ENCODE assay signal across 6 cellular contexts in genomic region chr2:220191737-220192136, GRCh38.
"Had no signal": no experiment of that assay in that cellular context is flagged by ENCODE, and none has a peak within 500 bp of the region (broad histone marks: within the 10 kb centered on the region; RNA-seq: fewer than 3 reads in every experiment).

No MANE protein-coding gene starts in this region.

- H3K27me3 Mint-ChIP-seq: IgD-negative memory B cell had no signal

- H2AFZ ChIP-seq: GM23338 had no signal

- H3K4me3 Mint-ChIP-seq: GM23338, H9, IgD-negative memory B cell had no signal

- H3K27ac ChIP-seq: HL-60 had no signal

- H3K27ac Mint-ChIP-seq: GM23338, H9 had no signal

- H3K4me1 Mint-ChIP-seq: GM23338, H9, IgD-negative memory B cell had no signal

- H3K36me3 Mint-ChIP-seq: IgD-negative memory B cell had no signal

- DNase-seq: H9, HCEC 1CT had no signal

- ATAC-seq: GM23338, HepG2 had no signal

- H3K4me2 ChIP-seq: GM23338 had no signal

- H3K4me3 ChIP-seq: GM23338 had no signal
